Comparison of ENCODE assay signal across 8 cellular contexts in genomic region chr5:149731332-149731616, GRCh38. TPM values are rescaled to one million over a fixed set of nuclear protein-coding genes. Genes with fewer than 3 reads are reported as not detected.
DNase-seq lines count a peak whose midpoint lies in the region; ATAC-seq and TF ChIP-seq lines count a peak whose summit lies in the region.

No MANE protein-coding gene starts in this region.

- ATAC-seq in HG03135 (IDR thresholded peaks at IDR 0.05; ENCODE audit: unreplicated experiment), result no peak

- H3K4me1 Mint-ChIP-seq in neural progenitor cell, result peaks cover 3% of the 10 kb centered on the region

- H3F3A ChIP-seq in neural progenitor cell (ENCODE audit: low read depth), result peaks cover 32% of the 10 kb centered on the region

- H3K4me2 ChIP-seq in neural progenitor cell, result peak overlapping the region; percentile 99

- H3K27ac ChIP-seq in ectodermal cell (ENCODE audit: insufficient read depth, low read depth, low read length, poor library complexity, severe bottlenecking), result no peak overlapping the region
- H3K27ac ChIP-seq in neural progenitor cell, result no peak overlapping the region

- peak overlapping the region; percentile 85 for H3K4me3 Mint-ChIP-seq in neural progenitor cell

- no peaks in the 10 kb centered on the region for H3K9me3 ChIP-seq in MG63
- no peaks in the 10 kb centered on the region for H3K9me3 ChIP-seq in ectodermal cell (ENCODE audit: control insufficient read depth, low read length)
- no peaks in the 10 kb centered on the region for H3K9me3 ChIP-seq in neural progenitor cell (ENCODE audit: low read depth)

- H3K9me3 Mint-ChIP-seq in neural progenitor cell, result no peaks in the 10 kb centered on the region

- TF ChIP-seq CTCF in GM12864 (IDR thresholded peaks at IDR 0.05; ENCODE audit: low read depth, low read length, missing control alignments), result no peak
- TF ChIP-seq CTCF in neural progenitor cell (IDR thresholded peaks at IDR 0.05), result no peak

- H3K36me3 ChIP-seq in MG63 (no peaks in the 10 kb centered on the region), ectodermal cell (ENCODE audit: control insufficient read depth, insufficient read depth, low read length) (no peaks in the 10 kb centered on the region), neural progenitor cell (no peaks in the 10 kb centered on the region)

- peak overlapping the region; percentile 95 for H3K4me3 ChIP-seq in GM12864 (ENCODE audit: low read depth, low read length)
- peak overlapping the region; percentile 88 for H3K4me3 ChIP-seq in MG63
- peak overlapping the region; percentile 71 for H3K4me3 ChIP-seq in ectodermal cell (ENCODE audit: insufficient read depth, low read depth, low read length)
- peak overlapping the region; percentile 68 for H3K4me3 ChIP-seq in neural progenitor cell

- H3K4me1 ChIP-seq in ectodermal cell (ENCODE audit: control insufficient read depth, insufficient read depth, low read length) (no peaks in the 10 kb centered on the region), neural progenitor cell (peaks cover 17% of the 10 kb centered on the region)

- peak overlapping the region; percentile 99 for H2AFZ ChIP-seq in neural progenitor cell (replicated peaks)

- no peaks in the 10 kb centered on the region for H3K79me2 ChIP-seq in neural progenitor cell (ENCODE audit: low read depth)

- no peaks in the 10 kb centered on the region for H3K27me3 ChIP-seq in MG63
- H3K27me3 ChIP-seq in ectodermal cell (ENCODE audit: control insufficient read depth, insufficient read depth, low read length, poor library complexity, severe bottlenecking), result peaks cover 30% of the 10 kb centered on the region
- H3K27me3 ChIP-seq in neural progenitor cell, result peaks cover 51% of the 10 kb centered on the region

- no peak overlapping the region for H3K9ac ChIP-seq in neural progenitor cell

- no peak for DNase-seq in GM12864 (ENCODE audit: low read depth)
- DNase-seq in MG63, result no peak
- no peak for DNase-seq in neural progenitor cell (ENCODE audit: low spot score)
- no peak for DNase-seq in AG08395 (ENCODE audit: low spot score)
- no peak for DNase-seq in NCI-H2227 treated with DMSO at 0.1 percent for 48 hours (lab: John Stamatoyannopoulos, UW)
- DNase-seq in SK-N-DZ (ENCODE audit: low spot score), result no peak

- H3K27me3 Mint-ChIP-seq in neural progenitor cell (ENCODE audit: insufficient read depth, low read depth), result peaks cover 32% of the 10 kb centered on the region

- H3K36me3 Mint-ChIP-seq in neural progenitor cell, result no peaks in the 10 kb centered on the region

- 1% methylated on average over 23 of the region's 23 CpGs for WGBS in ectodermal cell, 2 experiments

- no peak overlapping the region for H3K27ac Mint-ChIP-seq in neural progenitor cell

- H4K20me1 ChIP-seq in neural progenitor cell (ENCODE audit: low read depth), result peaks cover 9% of the 10 kb centered on the region

RNA-seq across cellular contexts. Expression of gene PPARGC1B, which starts 1.2 kb away (rescaled TPM):
- total RNA-seq in MG63 (2014; rRNA removed; shearing (Covaris generic); ENCODE audit: low replicate concordance), result 0.59 and 1.2 TPM in 2 replicates
- polyA plus RNA-seq in ectodermal cell (2013, experiment 1 of 4), result 2.8 TPM
- 1.8 TPM for polyA plus RNA-seq in ectodermal cell (2013, experiment 2 of 4)
- polyA plus RNA-seq in ectodermal cell (2013, experiment 3 of 4), result 1.4 TPM
- 1.3 TPM for polyA plus RNA-seq in ectodermal cell (2013, experiment 4 of 4)
- 0.36 and 0.71 TPM in 2 replicates for total RNA-seq in neural progenitor cell (ENCODE audit: low replicate concordance)
- polyA plus RNA-seq in SK-N-DZ (2014; cell fraction: cytosol; rRNA removed), result 0.85 and 1.2 TPM in 2 replicates
- 1.4 and 3.0 TPM in 2 replicates for polyA plus RNA-seq in SK-N-DZ (2014; cell fraction: nucleus; rRNA removed)
